ENCODE assay signal across 8 cellular contexts in genomic region chr20:24331939-24332338, GRCh38.
"Had no signal": no experiment of that assay in that cellular context is flagged by ENCODE, and none has a peak within 500 bp of the region (broad histone marks: within the 10 kb centered on the region; RNA-seq: fewer than 3 reads in every experiment).

No MANE protein-coding gene starts in this region.

- H3K9me3 ChIP-seq: HAP-1 had no signal

- DNase-seq: GM23248, GOT3, H7, H9, HCEC 1CT, HFFc6 had no signal

- H3K9me3 Mint-ChIP-seq: H9, HFFc6 had no signal

- H3K36me3 ChIP-seq: HAP-1 had no signal

- H3K4me3 Mint-ChIP-seq: H9, HFFc6 had no signal

- H3K27ac ChIP-seq: GM23248 had no signal

- H3K4me3 ChIP-seq: GM23248, HAP-1 had no signal

- H2AFZ ChIP-seq: GM23248 had no signal

- ATAC-seq: HCT116 had no signal

- H3K4me1 ChIP-seq: HAP-1 had no signal

- H3K27ac Mint-ChIP-seq: HFFc6 had no signal
